Comparison of ENCODE assay signal across 22 cellular contexts in genomic region chr5:17402291-17403121, GRCh38.
A peak's percentile ranks its signal among the peaks of the same experiment; 100 is the strongest.
DNase-seq lines count a peak whose midpoint lies in the region; ATAC-seq, FAIRE-seq and TF ChIP-seq lines count a peak whose summit lies in the region.
"Had no signal": no experiment of that assay in that cellular context is flagged by ENCODE, and none has a peak within 500 bp of the region (broad histone marks: within the 10 kb centered on the region; RNA-seq: fewer than 3 reads in every experiment).

No MANE protein-coding gene starts in this region.

- peaks cover 7 to 36% (median 28%) of the 10 kb centered on the region in 4 experiments for H3K4me1 ChIP-seq in H1 (replicated peaks in 1 of 4; ENCODE audit: control insufficient read depth in 3 of 4, insufficient read depth in 4 of 4, low read length in 3 of 4)
- H3K4me1 ChIP-seq in neural progenitor cell: peaks cover 51% of the 10 kb centered on the region
- H3K4me1 ChIP-seq: right lobe of liver had no signal

- peak overlapping the region; percentile 83 for H4K91ac ChIP-seq in H1 (replicated peaks; ENCODE audit: insufficient read length, low read length)

- H2BK20ac ChIP-seq in H1 (ENCODE audit: low read length): peak overlapping the region; percentile 17; the same call in 1 of the 2 replicates

- ATAC-seq in HG02884 (IDR thresholded peaks at IDR 0.05; ENCODE audit: unreplicated experiment) (no peak), HG03196 (IDR thresholded peaks at IDR 0.05; ENCODE audit: unreplicated experiment) (no peak)
- ATAC-seq: activated CD4-positive, CD25-positive, alpha-beta regulatory T cell treated with anti-CD3 and anti-CD28 coated beads, Interleukin-2, amount 50 U/mL, for 24 hours; activated naive CD8-positive, alpha-beta T cell treated with anti-CD3 and anti-CD28 coated beads, Interleukin-2, amount 50 U/mL, for 24 hours; activated T-helper 17 cell treated with anti-CD3 and anti-CD28 coated beads, Interleukin-2, amount 50 U/mL, for 72 hours; GM12878; right lobe of liver had no signal

- no peak for TF ChIP-seq RAD21 in H1 (IDR thresholded peaks at IDR 0.05 in 1 of 2, conservative IDR thresholded peaks at IDR 0.05 in 1 of 2; ENCODE audit: low read depth in 2 of 2, low read length in 2 of 2)

- H2BK12ac ChIP-seq in H1 (ENCODE audit: low read depth, low read length): peak overlapping the region; percentile 77

- no peaks in the 10 kb centered on the region for H3K9me3 ChIP-seq in H1 (ENCODE audit: insufficient read depth in 2 of 2, low read depth in 1 of 2, low read length in 1 of 2)
- no peaks in the 10 kb centered on the region for H3K9me3 ChIP-seq in neural progenitor cell (ENCODE audit: low read depth)
- H3K9me3 ChIP-seq: esophagus squamous epithelium, right lobe of liver had no signal

- peak overlapping the region; percentile 11 for H2BK120ac ChIP-seq in H1 (replicated peaks; ENCODE audit: low read depth, low read length)

- H3K36me3 ChIP-seq in H1 (ENCODE audit: control insufficient read depth in 2 of 4, insufficient read depth in 4 of 4, low read length in 3 of 4) (no peaks in the 10 kb centered on the region), neural progenitor cell (no peaks in the 10 kb centered on the region)
- H3K36me3 ChIP-seq: esophagus squamous epithelium, right lobe of liver had no signal

- no peak overlapping the region for H2BK15ac ChIP-seq in H1 (ENCODE audit: low read length)

- H3K4me3 ChIP-seq in LNCaP clone FGC (ENCODE audit: low read depth, low read length): peak overlapping the region; percentile 19
- peak overlapping the region in 3 of 4 experiments; percentile 25 to 47 (median 29); a peak in 5 of 8 replicates for H3K4me3 ChIP-seq in H1 (ENCODE audit: extremely low read depth in 1 of 4, insufficient read depth in 2 of 4, low read depth in 3 of 4, low read length in 4 of 4)
- peak overlapping the region; percentile 38 for H3K4me3 ChIP-seq in neural progenitor cell
- H3K4me3 ChIP-seq: esophagus squamous epithelium, GM12878, right lobe of liver had no signal

- no peaks in the 10 kb centered on the region for H3K79me2 ChIP-seq in H1 (ENCODE audit: control insufficient read depth in 1 of 2, insufficient read depth in 2 of 2, low read length in 2 of 2)
- no peaks in the 10 kb centered on the region for H3K79me2 ChIP-seq in neural progenitor cell (ENCODE audit: low read depth)

- WGBS in H1 (ENCODE audit: extremely low coverage in 1 of 2, insufficient coverage in 1 of 2, insufficient read length in 1 of 2, insufficient replicate concordance in 2 of 2, low coverage in 1 of 2, low lambda C conversion rate in 2 of 2, missing lambda C conversion rate in 1 of 2), 2 experiments: 4% methylated on average over 10 of the region's 10 CpGs; no CpG with 5 or more reads in 1 of the 2 experiments

- no peak overlapping the region for H3K4ac ChIP-seq in H1 (replicated peaks; ENCODE audit: insufficient read length, low read depth, low read length)

- no peak overlapping the region for H3K23ac ChIP-seq in H1 (ENCODE audit: insufficient read length)

- no peak for TF ChIP-seq POLR2A in H1 (IDR thresholded peaks at IDR 0.05; ENCODE audit: control extremely low read depth in 1 of 2, low read depth in 2 of 2, low read length in 2 of 2)

- H3K27ac Mint-ChIP-seq in neural progenitor cell: no peak overlapping the region
- H3K27ac Mint-ChIP-seq: activated naive CD8-positive, alpha-beta T cell treated with anti-CD3 and anti-CD28 coated beads, Interleukin-2, amount 50 U/mL, for 24 hours; activated T-helper 17 cell treated with anti-CD3 and anti-CD28 coated beads, Interleukin-2, amount 50 U/mL, for 72 hours; memory B cell; T-helper 1 cell treated with Interleukin-12 subunit alpha and Interleukin-12 subunit beta and Interleukin-4 antibody, amounts not matched to agents 30 μg/mL and 1 μg/mL, for 36 hours had no signal

- no peak overlapping the region for H3K14ac ChIP-seq in H1 (ENCODE audit: insufficient read length)

- no peak overlapping the region; the same call in 1 of the 2 replicates for H2AK5ac ChIP-seq in H1 (ENCODE audit: low read depth, low read length)

- H3K27me3 ChIP-seq in H1 (replicated peaks in 1 of 4; ENCODE audit: control insufficient read depth in 3 of 4, extremely low read depth in 1 of 4, insufficient read depth in 3 of 4, low read length in 3 of 4) (peaks cover 0 to 6% (median 1%) of the 10 kb centered on the region in 4 experiments; a peak in 5 of 7 replicates), neural progenitor cell (no peaks in the 10 kb centered on the region)
- H3K27me3 ChIP-seq: right lobe of liver had no signal

- no peak overlapping the region for H2AFZ ChIP-seq in H1 (ENCODE audit: low read length)
- no peak overlapping the region for H2AFZ ChIP-seq in neural progenitor cell (replicated peaks)

- no peak for TF ChIP-seq CTCF in LNCaP clone FGC (IDR thresholded peaks at IDR 0.05; ENCODE audit: control insufficient read depth, extremely low read depth, insufficient read depth)
- TF ChIP-seq CTCF in H1 (IDR thresholded peaks at IDR 0.05; ENCODE audit: control extremely low read depth in 1 of 3, insufficient read depth in 1 of 3, low read depth in 1 of 3, low read length in 3 of 3): no peak
- TF ChIP-seq CTCF in neural progenitor cell (IDR thresholded peaks at IDR 0.05): no peak

- H3F3A ChIP-seq in neural progenitor cell (ENCODE audit: low read depth): peaks cover 50% of the 10 kb centered on the region

- peak overlapping the region; percentile 51 for H3K4me3 Mint-ChIP-seq in neural progenitor cell
- H3K4me3 Mint-ChIP-seq: activated naive CD8-positive, alpha-beta T cell treated with anti-CD3 and anti-CD28 coated beads, Interleukin-2, amount 50 U/mL, for 24 hours; activated T-helper 17 cell treated with anti-CD3 and anti-CD28 coated beads, Interleukin-2, amount 50 U/mL, for 72 hours; memory B cell; T-helper 1 cell treated with Interleukin-12 subunit alpha and Interleukin-12 subunit beta and Interleukin-4 antibody, amounts not matched to agents 30 μg/mL and 1 μg/mL, for 36 hours had no signal

- no peaks in the 10 kb centered on the region for H3K9me3 Mint-ChIP-seq in neural progenitor cell
- H3K9me3 Mint-ChIP-seq: memory B cell had no signal

- peaks cover 33% of the 10 kb centered on the region for H3K4me1 Mint-ChIP-seq in neural progenitor cell
- H3K4me1 Mint-ChIP-seq: activated T-helper 17 cell treated with anti-CD3 and anti-CD28 coated beads, Interleukin-2, amount 50 U/mL, for 72 hours had no signal

- TF ChIP-seq EP300 in H1 (IDR thresholded peaks at IDR 0.05; ENCODE audit: borderline replicate concordance in 1 of 2, low read depth in 2 of 2, low read length in 2 of 2): no peak

- H3K4me2 ChIP-seq in H1 (ENCODE audit: insufficient read depth in 1 of 2, low read depth in 2 of 2, low read length in 2 of 2) (peak overlapping the region; percentile 71 to 74), neural progenitor cell (peak overlapping the region; percentile 78)

- DNase-seq in ELF-1 (ENCODE audit: low read depth, low spot score): peak; percentile 73
- no peak for DNase-seq in LNCaP clone FGC (ENCODE audit: low read depth)
- DNase-seq in H1 (ENCODE audit: low read depth in 1 of 2, low spot score in 2 of 2): peak in 1 of 2 experiments; percentile 53
- peak; percentile 86 for DNase-seq in neural progenitor cell (ENCODE audit: low spot score)
- no peak for DNase-seq in NAMALWA (ENCODE audit: low spot score)
- DNase-seq in KG1 (lab: John Stamatoyannopoulos, UW): no peak
- DNase-seq: activated naive CD8-positive, alpha-beta T cell treated with anti-CD3 and anti-CD28 coated beads, Interleukin-2, amount 50 U/mL, for 24 hours; dermis blood vessel endothelial cell; esophagus squamous epithelium; Kasumi-1; NCI-H1694; right lobe of liver; SHP77 had no signal

- POLR2A ChIA-PET in H1 (lab: Charles Lee; ENCODE audit: partially characterized antibody): interaction anchor here (0.8 to 2.5 kb wide), 7 partner anchors 9 to 186 kb away, joined by 3 to 14 read pairs (median 4); partner anchors contain the start of gene BASP1

- H2BK5ac ChIP-seq in H1 (ENCODE audit: low read depth, low read length): peak overlapping the region; percentile 46; the same call in 1 of the 2 replicates

- CTCF ChIA-PET in H1 (lab: Charles Lee; ENCODE audit: partially characterized antibody): interaction anchor here (0.7 to 3.8 kb wide), 6 partner anchors 9 to 187 kb away, joined by 3 to 23 read pairs (median 4); no protein-coding TSS in a partner anchor

- H4K20me1 ChIP-seq in H1 (replicated peaks in 1 of 2; ENCODE audit: control insufficient read depth in 1 of 2, insufficient read depth in 2 of 2, low read length in 2 of 2) (no peaks in the 10 kb centered on the region), neural progenitor cell (ENCODE audit: low read depth) (no peaks in the 10 kb centered on the region)

- peak overlapping the region; percentile 82 for H4K5ac ChIP-seq in H1 (ENCODE audit: insufficient read length, low read depth, low read length)

- no peaks in the 10 kb centered on the region for H3K79me1 ChIP-seq in H1 (ENCODE audit: low read depth, low read length)

- H3K56ac ChIP-seq in H1 (replicated peaks; ENCODE audit: insufficient read length, low read depth, low read length): no peak overlapping the region

- no peak for FAIRE-seq in H1 (lab: Jason Lieb, UNC)
- FAIRE-seq: bronchial epithelial cell, GM12878, keratinocyte had no signal

- no peak overlapping the region for H4K8ac ChIP-seq in H1 (ENCODE audit: extremely low read depth, insufficient read depth, low read length)

- no peaks in the 10 kb centered on the region for H3K36me3 Mint-ChIP-seq in neural progenitor cell

- peaks cover 6% of the 10 kb centered on the region for H3K23me2 ChIP-seq in H1 (ENCODE audit: low read depth, low read length)

- H3K18ac ChIP-seq in H1 (ENCODE audit: extremely low read depth, low read length): peak overlapping the region; percentile 52; the same call in 1 of the 2 replicates

- H3K9ac ChIP-seq in H1 (replicated peaks in 1 of 4; ENCODE audit: extremely low read depth in 1 of 4, low read depth in 3 of 4, low read length in 3 of 4): no peak overlapping the region; a peak in 1 of 7 replicates
- H3K9ac ChIP-seq in neural progenitor cell: no peak overlapping the region

- H3K27ac ChIP-seq in H1 (ENCODE audit: low read depth, low read length) (no peak overlapping the region), neural progenitor cell (peak overlapping the region; percentile 91)
- H3K27ac ChIP-seq: esophagus squamous epithelium, right lobe of liver had no signal

- peaks cover 5% of the 10 kb centered on the region for H3K27me3 Mint-ChIP-seq in neural progenitor cell (ENCODE audit: insufficient read depth, low read depth)
- H3K27me3 Mint-ChIP-seq: activated T-helper 17 cell treated with anti-CD3 and anti-CD28 coated beads, Interleukin-2, amount 50 U/mL, for 72 hours had no signal

TF ChIP-seq in H1, 55 proteins besides CTCF, POLR2A, EP300 and RAD21 (continues in another document):
- TF ChIP-seq MAX (IDR thresholded peaks at IDR 0.05): peak; percentile 36; the same call in 1 of the 2 replicates
- TF ChIP-seq NANOG (IDR thresholded peaks at IDR 0.05; ENCODE audit: insufficient read depth, low read depth, low read length, poor library complexity, severe bottlenecking): peak; percentile 70

Comparison
In these comparisons a context has a peak if more than half of its experiments do, and no peak if none do; other contexts are left out.
1. DNase-seq: peak in ELF-1 (single experiment) and neural progenitor cell (single experiment); none in LNCaP clone FGC (single experiment), NAMALWA (single experiment) and KG1 (single experiment).
2. Peak in every context shown above with its lines, with median percentiles within 50 percentile points of each other: H3K4me3 ChIP-seq.